ENCODE assay signal across 16 cellular contexts in genomic region chr6:156175433-156175832, GRCh38.
"Had no signal": no experiment of that assay in that cellular context is flagged by ENCODE, and none has a peak within 500 bp of the region (broad histone marks: within the 10 kb centered on the region; RNA-seq: fewer than 3 reads in every experiment).

No MANE protein-coding gene starts in this region.

- H3K4me3 ChIP-seq: lower lobe of right lung, sigmoid colon, smooth muscle cell, vagina had no signal

- H3K36me3 ChIP-seq: lower lobe of right lung, sigmoid colon, vagina had no signal

- ATAC-seq: activated CD4-positive, CD25-positive, alpha-beta regulatory T cell treated with anti-CD3 and anti-CD28 coated beads, Interleukin-2, amount 50 U/mL, for 24 hours; activated naive CD4-positive, alpha-beta T cell treated with anti-CD3 and anti-CD28 coated beads, Interleukin-2, amount 50 U/mL, for 72 hours; naive thymus-derived CD4-positive, alpha-beta T cell had no signal

- H3K27ac ChIP-seq: lower lobe of right lung, sigmoid colon, vagina had no signal

- H3K27me3 Mint-ChIP-seq: naive thymus-derived CD4-positive, alpha-beta T cell; stimulated activated naive B cell treated with anti-CD40 and anti-IgM and Interleukin-4, amounts not matched to agents 10 μg/mL and 1 μg/mL and 100 μg/mL, for 72 hours had no signal

- H3K27ac Mint-ChIP-seq: naive thymus-derived CD4-positive, alpha-beta T cell; stimulated activated naive B cell treated with anti-CD40 and anti-IgM and Interleukin-4, amounts not matched to agents 10 μg/mL and 1 μg/mL and 100 μg/mL, for 72 hours; type B pancreatic cell had no signal

- H3K9me3 ChIP-seq: lower lobe of right lung, sigmoid colon, vagina had no signal

- DNase-seq: activated CD4-positive, alpha-beta T cell treated with anti-CD3 and anti-CD28 coated beads, Interleukin-2, amount 50 U/mL, for 4 hours; aorta; effector memory CD4-positive, alpha-beta T cell; foreskin melanocyte; naive thymus-derived CD4-positive, alpha-beta T cell; stimulated activated CD4-positive, alpha-beta T cell treated with anti-CD3 and anti-CD28 coated beads, Interleukin-15, amount 100 ng/mL, for 24 hours; stimulated activated CD8-positive, alpha-beta memory T cell treated with anti-CD3 and anti-CD28 coated beads, Interleukin-4, amount 100 ng/mL, for 48 hours; stimulated activated naive B cell treated with anti-CD40 and anti-IgM and Interleukin-4, amounts not matched to agents 10 μg/mL and 1 μg/mL and 100 μg/mL, for 72 hours had no signal

- H3K36me3 Mint-ChIP-seq: brain; stimulated activated naive B cell treated with anti-CD40 and anti-IgM and Interleukin-4, amounts not matched to agents 10 μg/mL and 1 μg/mL and 100 μg/mL, for 72 hours; type B pancreatic cell had no signal

- H3K27me3 ChIP-seq: sigmoid colon, vagina had no signal

- H3K4me1 ChIP-seq: lower lobe of right lung, sigmoid colon had no signal

- H3K4me3 Mint-ChIP-seq: naive thymus-derived CD4-positive, alpha-beta T cell; stimulated activated naive B cell treated with anti-CD40 and anti-IgM and Interleukin-4, amounts not matched to agents 10 μg/mL and 1 μg/mL and 100 μg/mL, for 72 hours; type B pancreatic cell had no signal
